29 cellular contexts compared by ENCODE assay signal in genomic region chr7:16586081-16586874, GRCh38. TPM values are rescaled to one million over a fixed set of nuclear protein-coding genes. Genes with fewer than 3 reads are reported as not detected.
DNase-seq lines count a peak whose midpoint lies in the region; ATAC-seq, FAIRE-seq and TF ChIP-seq lines count a peak whose summit lies in the region.
"Had no signal": no experiment of that assay in that cellular context is flagged by ENCODE, and none has a peak within 500 bp of the region (broad histone marks: within the 10 kb centered on the region; RNA-seq: fewer than 3 reads in every experiment).

No MANE protein-coding gene starts in this region.

- ATAC-seq in stimulated activated naive CD8-positive, alpha-beta T cell treated with anti-CD3 and anti-CD28 coated beads, Interleukin-15, amount 100 ng/mL, for 72 hours, result peak; percentile 32
- ATAC-seq in stimulated activated naive CD8-positive, alpha-beta T cell treated with anti-CD3 and anti-CD28 coated beads, Interleukin-15, Interleukin-2, amounts not matched to agents 100 U/mL and 50 U/mL, for 24 hours, result no peak
- ATAC-seq in memory B cell (ENCODE audit: low read depth) (peak; percentile 19), WTC11 (no peak)
- ATAC-seq: A549, GM12878, sciatic nerve had no signal

- intact Hi-C loops in vagina (cut with DNase I), result no loop called here

- H3K27me3 ChIP-seq in vagina, result no peaks in the 10 kb centered on the region
- H3K27me3 ChIP-seq: upper lobe of left lung had no signal

- DNase-seq in stimulated activated naive CD8-positive, alpha-beta T cell treated with anti-CD3 and anti-CD28 coated beads, Interleukin-15, amount 100 ng/mL, for 72 hours, result no peak
- no peak for DNase-seq in stimulated activated naive CD8-positive, alpha-beta T cell treated with anti-CD3 and anti-CD28 coated beads, Interleukin-15, Interleukin-2, amounts not matched to agents 100 U/mL and 50 U/mL, for 24 hours
- DNase-seq in epithelial cell of proximal tubule (ENCODE audit: low read depth), result no peak
- DNase-seq in memory B cell (ENCODE audit: low spot score in 2 of 2), result no peak
- no peak for DNase-seq in WTC11 (ENCODE audit: low spot score)
- DNase-seq in vagina (ENCODE audit: extremely low spot score in 2 of 2), result no peak
- no peak for DNase-seq in GM12892 (ENCODE audit: insufficient read length)
- no peak for DNase-seq in NCI-H345 (lab: John Stamatoyannopoulos, UW)
- DNase-seq: activated CD4-positive, alpha-beta T cell treated with anti-CD3 and anti-CD28 coated beads, Interleukin-2, amount 50 U/mL, for 4 hours; activated gamma-delta T cell; amniotic stem cell; DMS153; effector CD4-positive, alpha-beta T cell; GDM1; H9; head of caudate nucleus; immature natural killer cell; lower lobe of right lung; NCI-H187 treated with DMSO at 0.1 percent for 48 hours; NCI-H446; RPMI8226 had no signal

- no peaks in the 10 kb centered on the region for H3K4me1 Mint-ChIP-seq in stimulated activated naive CD8-positive, alpha-beta T cell treated with anti-CD3 and anti-CD28 coated beads, Interleukin-15, amount 100 ng/mL, for 72 hours
- H3K4me1 Mint-ChIP-seq in memory B cell (peaks cover 5% of the 10 kb centered on the region), WTC11 (peaks cover 7% of the 10 kb centered on the region; the same call in 1 of the 2 replicates)
- H3K4me1 Mint-ChIP-seq: immature natural killer cell had no signal

- FAIRE-seq in GM12892 (lab: Jason Lieb, UNC), result no peak
- FAIRE-seq: A549, GM12878 had no signal

- POLR2A ChIA-PET in WTC11 (lab: Charles Lee), result no interaction called here

- TF ChIP-seq POLR2A in vagina (IDR thresholded peaks at IDR 0.05) (no peak), GM12892 (IDR thresholded peaks at IDR 0.05; ENCODE audit: low read depth, low read length) (no peak)

- H3K27ac Mint-ChIP-seq in stimulated activated naive CD8-positive, alpha-beta T cell treated with anti-CD3 and anti-CD28 coated beads, Interleukin-15, amount 100 ng/mL, for 72 hours, result no peak overlapping the region
- H3K27ac Mint-ChIP-seq in memory B cell, result no peak overlapping the region
- H3K27ac Mint-ChIP-seq in WTC11, result no peak overlapping the region
- H3K27ac Mint-ChIP-seq: immature natural killer cell; stimulated activated naive CD8-positive, alpha-beta T cell treated with anti-CD3 and anti-CD28 coated beads, Interleukin-15, Interleukin-2, amounts not matched to agents 100 ng/mL and 50 ng/mL, for 24 hours had no signal

- H3K27me3 Mint-ChIP-seq in stimulated activated naive CD8-positive, alpha-beta T cell treated with anti-CD3 and anti-CD28 coated beads, Interleukin-15, amount 100 ng/mL, for 72 hours, result peaks cover 23% of the 10 kb centered on the region
- H3K27me3 Mint-ChIP-seq in memory B cell (peaks cover 10% of the 10 kb centered on the region), WTC11 (ENCODE audit: low read depth) (no peaks in the 10 kb centered on the region)

- peaks cover 0 to 7% of the 10 kb centered on the region in 2 donors for H3K9me3 Mint-ChIP-seq in stimulated activated naive CD8-positive, alpha-beta T cell treated with anti-CD3 and anti-CD28 coated beads, Interleukin-15, amount 100 ng/mL, for 72 hours
- no peaks in the 10 kb centered on the region for H3K9me3 Mint-ChIP-seq in memory B cell
- H3K9me3 Mint-ChIP-seq in WTC11, result peaks cover 5% of the 10 kb centered on the region
- H3K9me3 Mint-ChIP-seq: H9; immature natural killer cell; stimulated activated naive CD8-positive, alpha-beta T cell treated with anti-CD3 and anti-CD28 coated beads, Interleukin-15, Interleukin-2, amounts not matched to agents 100 ng/mL and 50 ng/mL, for 24 hours had no signal

- H3K36me3 ChIP-seq in vagina, result no peaks in the 10 kb centered on the region
- H3K36me3 ChIP-seq: lower lobe of right lung, upper lobe of left lung had no signal

- H3K4me3 Mint-ChIP-seq in stimulated activated naive CD8-positive, alpha-beta T cell treated with anti-CD3 and anti-CD28 coated beads, Interleukin-15, amount 100 ng/mL, for 72 hours, result peak overlapping the region in 1 of 2 donors; percentile 44
- H3K4me3 Mint-ChIP-seq in memory B cell (peak overlapping the region; percentile 24), WTC11 (no peak overlapping the region)
- H3K4me3 Mint-ChIP-seq: H9; stimulated activated naive CD8-positive, alpha-beta T cell treated with anti-CD3 and anti-CD28 coated beads, Interleukin-15, Interleukin-2, amounts not matched to agents 100 ng/mL and 50 ng/mL, for 24 hours had no signal

- H3K4me3 ChIP-seq in epithelial cell of proximal tubule (ENCODE audit: low read depth, low read length), result peak overlapping the region; percentile 39
- H3K4me3 ChIP-seq in vagina, result peak overlapping the region in 1 of 2 donors; percentile 7
- H3K4me3 ChIP-seq: A549, GM12878, lower lobe of right lung had no signal

- TF ChIP-seq CTCF in epithelial cell of proximal tubule (conservative IDR thresholded peaks at IDR 0.05; ENCODE audit: low read depth, low read length) (no peak), WTC11 (IDR thresholded peaks at IDR 0.05) (no peak), vagina (IDR thresholded peaks at IDR 0.05) (no peak)

- H3K27ac ChIP-seq in vagina, result no peak overlapping the region
- H3K27ac ChIP-seq: A549, lower lobe of right lung, upper lobe of left lung had no signal

- H3K9me3 ChIP-seq in vagina, result no peaks in the 10 kb centered on the region
- H3K9me3 ChIP-seq: A549, lower lobe of right lung, upper lobe of left lung had no signal

- H3K4me1 ChIP-seq in vagina, result no peaks in the 10 kb centered on the region
- H3K4me1 ChIP-seq: lower lobe of right lung, upper lobe of left lung had no signal

- CTCF ChIA-PET in WTC11 (lab: Charles Lee), result no interaction called here

- H3K36me3 Mint-ChIP-seq in memory B cell (no peaks in the 10 kb centered on the region), WTC11 (no peaks in the 10 kb centered on the region)
- H3K36me3 Mint-ChIP-seq: immature natural killer cell had no signal

TF ChIP-seq in WTC11, 78 proteins besides CTCF, POLR2A, EP300 and RAD21 (continues in another document):
- TF ChIP-seq AR (CRISPR knock-in tag; IDR thresholded peaks at IDR 0.05) (no peak), GRHL2 (CRISPR knock-in tag; IDR thresholded peaks at IDR 0.05; ENCODE audit: insufficient replicate concordance, severe bottlenecking) (no peak), ZNF416 (CRISPR knock-in tag; IDR thresholded peaks at IDR 0.05) (no peak), CBFB (CRISPR knock-in tag; IDR thresholded peaks at IDR 0.05; ENCODE audit: low read depth) (no peak), TP53 (CRISPR knock-in tag; IDR thresholded peaks at IDR 0.05) (no peak)
- TF ChIP-seq, protein P1, sequence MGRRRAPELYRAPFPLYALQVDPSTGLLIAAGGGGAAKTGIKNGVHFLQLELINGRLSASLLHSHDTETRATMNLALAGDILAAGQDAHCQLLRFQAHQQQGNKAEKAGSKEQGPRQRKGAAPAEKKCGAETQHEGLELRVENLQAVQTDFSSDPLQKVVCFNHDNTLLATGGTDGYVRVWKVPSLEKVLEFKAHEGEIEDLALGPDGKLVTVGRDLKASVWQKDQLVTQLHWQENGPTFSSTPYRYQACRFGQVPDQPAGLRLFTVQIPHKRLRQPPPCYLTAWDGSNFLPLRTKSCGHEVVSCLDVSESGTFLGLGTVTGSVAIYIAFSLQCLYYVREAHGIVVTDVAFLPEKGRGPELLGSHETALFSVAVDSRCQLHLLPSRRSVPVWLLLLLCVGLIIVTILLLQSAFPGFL (CRISPR knock-in tag; IDR thresholded peaks at IDR 0.05; ENCODE audit: borderline replicate concordance), result no peak
- TF ChIP-seq, protein P2, sequence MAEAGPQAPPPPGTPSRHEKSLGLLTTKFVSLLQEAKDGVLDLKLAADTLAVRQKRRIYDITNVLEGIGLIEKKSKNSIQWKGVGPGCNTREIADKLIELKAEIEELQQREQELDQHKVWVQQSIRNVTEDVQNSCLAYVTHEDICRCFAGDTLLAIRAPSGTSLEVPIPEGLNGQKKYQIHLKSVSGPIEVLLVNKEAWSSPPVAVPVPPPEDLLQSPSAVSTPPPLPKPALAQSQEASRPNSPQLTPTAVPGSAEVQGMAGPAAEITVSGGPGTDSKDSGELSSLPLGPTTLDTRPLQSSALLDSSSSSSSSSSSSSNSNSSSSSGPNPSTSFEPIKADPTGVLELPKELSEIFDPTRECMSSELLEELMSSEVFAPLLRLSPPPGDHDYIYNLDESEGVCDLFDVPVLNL (CRISPR knock-in tag; IDR thresholded peaks at IDR 0.05; ENCODE audit: borderline replicate concordance, low read depth), result no peak

RNA-seq across cellular contexts. Expression of gene ANKMY2, which starts 59.3 kb away (rescaled TPM):
- total RNA-seq in epithelial cell of proximal tubule (12.9 and 13.2 TPM in 2 replicates), WTC11 (2021) (12.0 to 13.6 TPM (median 13.0 TPM) in 3 replicates), vagina (13.8 TPM)
- polyA plus RNA-seq in GM12892 (2012; ENCODE audit: missing spikeins), result 0.28 TPM

RNA-seq across cellular contexts. Expression of gene LRRC72, which starts 59.7 kb away (rescaled TPM):
- total RNA-seq in epithelial cell of proximal tubule (not detected in 2 replicates), WTC11 (2021) (not detected in 3 replicates), vagina (not detected)
- polyA plus RNA-seq in GM12892 (2012; ENCODE audit: missing spikeins), result not detected
- total RNA-seq: fibroblast of lung, GM12878, H9, lower lobe of right lung, M059J, osteocyte, sciatic nerve, upper lobe of left lung had no signal
- polyA plus RNA-seq: A549, fibroblast of lung, GM12878, immature natural killer cell had no signal

RNA-seq across cellular contexts. Expression of gene BZW2, which starts 59.7 kb away (rescaled TPM):
- 102 and 148 TPM in 2 replicates for total RNA-seq in epithelial cell of proximal tubule
- 100.0 to 105 TPM (median 104 TPM) in 3 replicates for total RNA-seq in WTC11 (2021)
- 61.4 TPM for total RNA-seq in vagina
- polyA plus RNA-seq in GM12892 (2012; ENCODE audit: missing spikeins), result 6.8 TPM

Comparison
In these comparisons a context has a peak if more than half of its experiments do, and no peak if none do; other contexts are left out.
1. ATAC-seq: peak in stimulated activated naive CD8-positive, alpha-beta T cell treated with anti-CD3 and anti-CD28 coated beads, Interleukin-15, amount 100 ng/mL, for 72 hours (single experiment) and memory B cell (single experiment); none in stimulated activated naive CD8-positive, alpha-beta T cell treated with anti-CD3 and anti-CD28 coated beads, Interleukin-15, Interleukin-2, amounts not matched to agents 100 U/mL and 50 U/mL, for 24 hours (single experiment) and WTC11 (single experiment).